ENCODE assay signal across 24 cellular contexts in the genomic region with DNA sequence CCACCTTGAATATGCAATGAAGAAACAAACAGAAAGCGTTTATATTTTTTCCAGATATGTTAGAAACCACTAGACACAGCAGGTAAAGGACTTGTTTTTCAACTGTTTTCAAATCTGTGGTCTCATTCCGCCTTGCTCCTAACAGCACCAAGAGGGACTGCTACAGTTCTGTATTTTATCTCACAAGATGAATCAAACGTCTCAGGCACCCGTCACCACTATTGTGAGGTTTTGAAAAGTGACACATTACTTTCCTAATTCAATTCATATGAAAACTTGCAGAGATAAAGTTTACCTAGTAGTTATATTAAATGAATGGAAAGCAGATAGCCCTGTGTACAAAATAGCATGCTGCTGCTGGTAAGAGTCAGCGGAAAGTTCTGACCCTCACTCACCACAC.
DNase-seq lines count a peak whose midpoint lies in the region; ATAC-seq and TF ChIP-seq lines count a peak whose summit lies in the region.
"Had no signal": no experiment of that assay in that cellular context is flagged by ENCODE, and none has a peak within 500 bp of the region (broad histone marks: within the 10 kb centered on the region; RNA-seq: fewer than 3 reads in every experiment).

No MANE protein-coding gene starts in this region.

- no peak overlapping the region for H3K4me3 ChIP-seq in GM23338
- H3K4me3 ChIP-seq: GM12878, MG63 had no signal

- no peaks in the 10 kb centered on the region for H3K4me1 ChIP-seq in GM23338 (ENCODE audit: insufficient read depth)
- H3K4me1 ChIP-seq: Caco-2 had no signal

- intact Hi-C loops in activated CD4-positive, alpha-beta T cell treated with anti-CD3 and anti-CD28 coated beads for 36 hours (cut with DNase I, micrococcal nuclease): loop anchor here (2.0 kb wide), 2 partner anchors 26 to 32 kb away; no protein-coding TSS in a partner anchor

- no peak overlapping the region for H3K27ac Mint-ChIP-seq in activated CD4-positive, alpha-beta T cell treated with anti-CD3 and anti-CD28 coated beads for 36 hours
- H3K27ac Mint-ChIP-seq in activated CD4-positive, alpha-beta T cell treated with anti-CD3 and anti-CD28 coated beads, Interleukin-2, amount 10 ng/mL, durations not matched to agents 7 days and 5 days: no peak overlapping the region
- no peak overlapping the region for H3K27ac Mint-ChIP-seq in activated T-cell treated with anti-CD3 and anti-CD28 coated beads, Interleukin-2, amount 50 U/mL, for 72 hours
- H3K27ac Mint-ChIP-seq in GM23338 (no peak overlapping the region), chondrocyte (ENCODE audit: unreplicated experiment) (no peak overlapping the region)
- H3K27ac Mint-ChIP-seq in natural killer cell treated with Interleukin-12 subunit alpha and Interleukin-12 subunit beta and Interleukin-15 and Interleukin-18, amount 100 ng/mL, for 72 hours: peak overlapping the region; percentile 37 to 59
- H3K27ac Mint-ChIP-seq: B cell; CD8-positive, alpha-beta T cell had no signal

- ATAC-seq in activated CD4-positive, alpha-beta T cell treated with anti-CD3 and anti-CD28 coated beads for 36 hours: peak; percentile 82
- peak; percentile 93 to 94 for ATAC-seq in activated T-cell treated with anti-CD3 and anti-CD28 coated beads, Interleukin-2, amount 50 U/mL, for 72 hours (replicated peaks in 1 of 2)
- no peak for ATAC-seq in GM23338
- peak; percentile 66 to 87 for ATAC-seq in natural killer cell treated with Interleukin-12 subunit alpha and Interleukin-12 subunit beta and Interleukin-15 and Interleukin-18, amount 100 ng/mL, for 72 hours
- ATAC-seq: CD8-positive, alpha-beta T cell; GM12878; PC-3 had no signal

- H3K4me2 ChIP-seq in GM23338: no peak overlapping the region

- CTCF ChIA-PET in activated CD4-positive, alpha-beta T cell treated with anti-CD3 and anti-CD28 coated beads for 36 hours (lab: Charles Lee): interaction anchor here (0.6 to 1.4 kb wide), 6 partner anchors 24 to 110 kb away, joined by 3 to 4 read pairs (median 3); no protein-coding TSS in a partner anchor
- CTCF ChIA-PET in activated CD4-positive, alpha-beta T cell treated with anti-CD3 and anti-CD28 coated beads, Interleukin-2, amount 10 ng/mL, durations not matched to agents 7 days and 5 days (lab: Charles Lee): interaction anchor here (1.5 kb wide), 1 partner anchor 12 kb away, joined by 3 read pairs; no protein-coding TSS in a partner anchor

- POLR2A ChIA-PET in activated CD4-positive, alpha-beta T cell treated with anti-CD3 and anti-CD28 coated beads for 36 hours (lab: Charles Lee): no interaction called here
- POLR2A ChIA-PET in activated CD4-positive, alpha-beta T cell treated with anti-CD3 and anti-CD28 coated beads, Interleukin-2, amount 10 ng/mL, durations not matched to agents 7 days and 5 days (lab: Charles Lee): no interaction called here

- H3K27ac ChIP-seq in GM23338 (ENCODE audit: low read depth): no peak overlapping the region
- H3K27ac ChIP-seq: 22Rv1, C4-2B had no signal

- no peaks in the 10 kb centered on the region for H3K36me3 ChIP-seq in GM23338 (ENCODE audit: insufficient read depth)
- H3K36me3 ChIP-seq: MG63 had no signal

- 0 out of 2 replicates have a peak overlapping the region, but pooled peaks have one; percentile 28 for H2AFZ ChIP-seq in GM23338

- no peaks in the 10 kb centered on the region for H3K9me2 ChIP-seq in GM23338 (ENCODE audit: insufficient read depth)

- peaks cover 29% of the 10 kb centered on the region for H3K4me1 Mint-ChIP-seq in activated CD4-positive, alpha-beta T cell treated with anti-CD3 and anti-CD28 coated beads for 36 hours
- peaks cover 6% of the 10 kb centered on the region for H3K4me1 Mint-ChIP-seq in activated CD4-positive, alpha-beta T cell treated with anti-CD3 and anti-CD28 coated beads, Interleukin-2, amount 10 ng/mL, durations not matched to agents 7 days and 5 days
- peaks cover 47% of the 10 kb centered on the region for H3K4me1 Mint-ChIP-seq in activated T-cell treated with anti-CD3 and anti-CD28 coated beads, Interleukin-2, amount 50 U/mL, for 72 hours (ENCODE audit: low read depth)
- no peaks in the 10 kb centered on the region for H3K4me1 Mint-ChIP-seq in GM23338
- peaks cover 45% of the 10 kb centered on the region in 2 donors for H3K4me1 Mint-ChIP-seq in natural killer cell treated with Interleukin-12 subunit alpha and Interleukin-12 subunit beta and Interleukin-15 and Interleukin-18, amount 100 ng/mL, for 72 hours (ENCODE audit: low read depth in 2 of 2)
- peaks cover 4% of the 10 kb centered on the region for H3K4me1 Mint-ChIP-seq in chondrocyte (ENCODE audit: low read depth)

- H3K9me3 Mint-ChIP-seq in activated CD4-positive, alpha-beta T cell treated with anti-CD3 and anti-CD28 coated beads for 36 hours (ENCODE audit: low read depth): peaks cover under 1% of the 10 kb centered on the region
- peaks cover 3% of the 10 kb centered on the region for H3K9me3 Mint-ChIP-seq in activated CD4-positive, alpha-beta T cell treated with anti-CD3 and anti-CD28 coated beads, Interleukin-2, amount 10 ng/mL, durations not matched to agents 7 days and 5 days
- peaks cover under 1 to 2% of the 10 kb centered on the region in 2 donors for H3K9me3 Mint-ChIP-seq in activated T-cell treated with anti-CD3 and anti-CD28 coated beads, Interleukin-2, amount 50 U/mL, for 72 hours
- H3K9me3 Mint-ChIP-seq in GM23338 (no peaks in the 10 kb centered on the region), chondrocyte (ENCODE audit: low read depth) (peaks cover 3% of the 10 kb centered on the region)
- H3K9me3 Mint-ChIP-seq in natural killer cell treated with Interleukin-12 subunit alpha and Interleukin-12 subunit beta and Interleukin-15 and Interleukin-18, amount 100 ng/mL, for 72 hours: peaks cover 1% of the 10 kb centered on the region
- H3K9me3 Mint-ChIP-seq: CD8-positive, alpha-beta T cell had no signal

- no peaks in the 10 kb centered on the region for H3K27me3 ChIP-seq in GM23338 (ENCODE audit: insufficient read depth)
- H3K27me3 ChIP-seq: MG63 had no signal

- TF ChIP-seq CTCF in GM23338 (conservative IDR thresholded peaks at IDR 0.05; ENCODE audit: low read depth in 2 of 2) (no peak), chondrocyte (IDR thresholded peaks at IDR 0.05) (no peak)

- no peaks in the 10 kb centered on the region for H3K36me3 Mint-ChIP-seq in activated CD4-positive, alpha-beta T cell treated with anti-CD3 and anti-CD28 coated beads for 36 hours (ENCODE audit: low read depth)
- H3K36me3 Mint-ChIP-seq in activated CD4-positive, alpha-beta T cell treated with anti-CD3 and anti-CD28 coated beads, Interleukin-2, amount 10 ng/mL, durations not matched to agents 7 days and 5 days (ENCODE audit: low read depth): peaks cover under 1% of the 10 kb centered on the region
- H3K36me3 Mint-ChIP-seq in activated T-cell treated with anti-CD3 and anti-CD28 coated beads, Interleukin-2, amount 50 U/mL, for 72 hours (ENCODE audit: insufficient read depth in 2 of 2): peaks cover under 1 to 2% of the 10 kb centered on the region in 2 donors
- H3K36me3 Mint-ChIP-seq in GM23338 (ENCODE audit: low read depth) (no peaks in the 10 kb centered on the region), chondrocyte (ENCODE audit: low read depth) (no peaks in the 10 kb centered on the region)
- peaks cover 2% of the 10 kb centered on the region for H3K36me3 Mint-ChIP-seq in natural killer cell treated with Interleukin-12 subunit alpha and Interleukin-12 subunit beta and Interleukin-15 and Interleukin-18, amount 100 ng/mL, for 72 hours
- H3K36me3 Mint-ChIP-seq: CD8-positive, alpha-beta T cell had no signal

- H3K79me2 ChIP-seq in GM23338 (replicated peaks; ENCODE audit: insufficient read depth): no peaks in the 10 kb centered on the region

- no peaks in the 10 kb centered on the region for H3F3A ChIP-seq in GM23338 (replicated peaks; ENCODE audit: low read depth)

- H3K27me3 Mint-ChIP-seq in activated CD4-positive, alpha-beta T cell treated with anti-CD3 and anti-CD28 coated beads for 36 hours: no peaks in the 10 kb centered on the region
- no peaks in the 10 kb centered on the region for H3K27me3 Mint-ChIP-seq in activated CD4-positive, alpha-beta T cell treated with anti-CD3 and anti-CD28 coated beads, Interleukin-2, amount 10 ng/mL, durations not matched to agents 7 days and 5 days
- peaks cover 5% of the 10 kb centered on the region for H3K27me3 Mint-ChIP-seq in activated T-cell treated with anti-CD3 and anti-CD28 coated beads, Interleukin-2, amount 50 U/mL, for 72 hours (ENCODE audit: low read depth)
- H3K27me3 Mint-ChIP-seq in GM23338 (ENCODE audit: insufficient read depth, low read depth, poor library complexity) (peaks cover 2% of the 10 kb centered on the region), chondrocyte (ENCODE audit: low read depth) (no peaks in the 10 kb centered on the region)
- no peaks in the 10 kb centered on the region for H3K27me3 Mint-ChIP-seq in natural killer cell treated with Interleukin-12 subunit alpha and Interleukin-12 subunit beta and Interleukin-15 and Interleukin-18, amount 100 ng/mL, for 72 hours
- H3K27me3 Mint-ChIP-seq: B cell had no signal

- H4K20me1 ChIP-seq in GM23338 (replicated peaks; ENCODE audit: insufficient read depth): no peaks in the 10 kb centered on the region

- peak; percentile 43 for DNase-seq in activated CD4-positive, alpha-beta T cell treated with anti-CD3 and anti-CD28 coated beads for 36 hours
- no peak for DNase-seq in activated CD4-positive, alpha-beta T cell treated with anti-CD3 and anti-CD28 coated beads, Interleukin-2, amount 10 ng/mL, durations not matched to agents 7 days and 5 days
- peak; percentile 39 to 43 for DNase-seq in activated T-cell treated with anti-CD3 and anti-CD28 coated beads, Interleukin-2, amount 50 U/mL, for 72 hours
- no peak for DNase-seq in activated T-cell treated with anti-CD3 and anti-CD28 coated beads for 4 hours
- DNase-seq in GM23338 (ENCODE audit: low spot score): no peak
- DNase-seq in natural killer cell treated with Interleukin-12 subunit alpha and Interleukin-12 subunit beta and Interleukin-15 and Interleukin-18, amount 100 ng/mL, for 72 hours (ENCODE audit: low spot score): no peak
- no peak for DNase-seq in activated effector memory CD4-positive, alpha-beta T cell treated with Interleukin-2 at 50 U/mL for 16 hours
- no peak for DNase-seq in chondrocyte (ENCODE audit: low spot score)
- DNase-seq: Caco-2; CD8-positive, alpha-beta T cell; HCEC 1CT; IMR-90; KG1; MG63; NCI-H1694; NCI-H2029 treated with DMSO at 0.1 percent for 48 hours; NCI-H446 treated with DMSO at 0.1 percent for 48 hours; NCI-H82; NK-92 treated with Interleukin-12 subunit alpha and Interleukin-12 subunit beta, amount 100 ng/mL, for 24 hours; PC-3 had no signal

- H3K4me3 Mint-ChIP-seq in activated CD4-positive, alpha-beta T cell treated with anti-CD3 and anti-CD28 coated beads for 36 hours: no peak overlapping the region
- H3K4me3 Mint-ChIP-seq in activated CD4-positive, alpha-beta T cell treated with anti-CD3 and anti-CD28 coated beads, Interleukin-2, amount 10 ng/mL, durations not matched to agents 7 days and 5 days: no peak overlapping the region
- peak overlapping the region in 1 of 2 donors; percentile 47 for H3K4me3 Mint-ChIP-seq in activated T-cell treated with anti-CD3 and anti-CD28 coated beads, Interleukin-2, amount 50 U/mL, for 72 hours
- no peak overlapping the region for H3K4me3 Mint-ChIP-seq in GM23338
- H3K4me3 Mint-ChIP-seq in natural killer cell treated with Interleukin-12 subunit alpha and Interleukin-12 subunit beta and Interleukin-15 and Interleukin-18, amount 100 ng/mL, for 72 hours: peak overlapping the region; percentile 55
- no peak overlapping the region for H3K4me3 Mint-ChIP-seq in chondrocyte (ENCODE audit: unreplicated experiment)
- H3K4me3 Mint-ChIP-seq: B cell; CD8-positive, alpha-beta T cell had no signal

Comparison
In these comparisons a context has a peak if more than half of its experiments do, and no peak if none do; other contexts are left out.
1. DNase-seq: peak in activated CD4-positive, alpha-beta T cell treated with anti-CD3 and anti-CD28 coated beads for 36 hours (single experiment) and activated T-cell treated with anti-CD3 and anti-CD28 coated beads, Interleukin-2, amount 50 U/mL, for 72 hours (2 of 2); none in activated CD4-positive, alpha-beta T cell treated with anti-CD3 and anti-CD28 coated beads, Interleukin-2, amount 10 ng/mL, durations not matched to agents 7 days and 5 days (single experiment), activated T-cell treated with anti-CD3 and anti-CD28 coated beads for 4 hours (single experiment), GM23338 (single experiment), natural killer cell treated with Interleukin-12 subunit alpha and Interleukin-12 subunit beta and Interleukin-15 and Interleukin-18, amount 100 ng/mL, for 72 hours (single experiment), activated effector memory CD4-positive, alpha-beta T cell treated with Interleukin-2 at 50 U/mL for 16 hours (single experiment) and chondrocyte (single experiment).
2. H3K27ac Mint-ChIP-seq: peak in natural killer cell treated with Interleukin-12 subunit alpha and Interleukin-12 subunit beta and Interleukin-15 and Interleukin-18, amount 100 ng/mL, for 72 hours (2 of 2); none in activated CD4-positive, alpha-beta T cell treated with anti-CD3 and anti-CD28 coated beads for 36 hours (single experiment), activated CD4-positive, alpha-beta T cell treated with anti-CD3 and anti-CD28 coated beads, Interleukin-2, amount 10 ng/mL, durations not matched to agents 7 days and 5 days (single experiment), activated T-cell treated with anti-CD3 and anti-CD28 coated beads, Interleukin-2, amount 50 U/mL, for 72 hours (single experiment), GM23338 (single experiment) and chondrocyte (single experiment).